Comparison of ENCODE assay signal across 1 cellular context in genomic region chr17:6940186-6940649, GRCh38.
TF ChIP-seq lines count a peak whose summit lies in the region.

No MANE protein-coding gene starts in this region.

TF ChIP-seq in HepG2, 621 proteins besides CTCF, POLR2A, EP300 and RAD21 (continued from another document):
- TF ChIP-seq USF2 (IDR thresholded peaks at IDR 0.05; ENCODE audit: low read depth, low read length): no peak
- TF ChIP-seq USF2 (CRISPR knock-in tag; IDR thresholded peaks at IDR 0.05; ENCODE audit: borderline replicate concordance): no peak
- TF ChIP-seq ATM (IDR thresholded peaks at IDR 0.05; ENCODE audit: borderline replicate concordance): no peak
- TF ChIP-seq SAP130 (CRISPR knock-in tag; IDR thresholded peaks at IDR 0.05; ENCODE audit: low read depth): no peak
- no peak for TF ChIP-seq FOXJ3 (CRISPR knock-in tag; IDR thresholded peaks at IDR 0.05; ENCODE audit: borderline replicate concordance)
- TF ChIP-seq PBX3 (CRISPR knock-in tag; IDR thresholded peaks at IDR 0.05; ENCODE audit: borderline replicate concordance): no peak
- TF ChIP-seq TOE1 (CRISPR knock-in tag; IDR thresholded peaks at IDR 0.05): no peak
- TF ChIP-seq NFRKB (IDR thresholded peaks at IDR 0.05): no peak
- TF ChIP-seq ZBTB42 (CRISPR knock-in tag; IDR thresholded peaks at IDR 0.05): no peak
- TF ChIP-seq KLF13 (CRISPR knock-in tag; IDR thresholded peaks at IDR 0.05): no peak
- TF ChIP-seq ZNF691 (CRISPR knock-in tag; IDR thresholded peaks at IDR 0.05; ENCODE audit: borderline replicate concordance, low read depth): no peak
- TF ChIP-seq TBX3 (IDR thresholded peaks at IDR 0.05; ENCODE audit: borderline replicate concordance): no peak
- TF ChIP-seq ATF7 (IDR thresholded peaks at IDR 0.05): no peak
- no peak for TF ChIP-seq ATF7 (CRISPR knock-in tag; IDR thresholded peaks at IDR 0.05)
- TF ChIP-seq POLR2AphosphoS5 (IDR thresholded peaks at IDR 0.05; ENCODE audit: low read depth, low read length): no peak
- no peak for TF ChIP-seq HNRNPLL (IDR thresholded peaks at IDR 0.05; ENCODE audit: low read depth, low read length, poor library complexity, severe bottlenecking)
- no peak for TF ChIP-seq HDAC1 (CRISPR knock-in tag; IDR thresholded peaks at IDR 0.05)
- no peak for TF ChIP-seq GTF2F1 (IDR thresholded peaks at IDR 0.05; ENCODE audit: low read length)
- no peak for TF ChIP-seq SIX1 (CRISPR knock-in tag; IDR thresholded peaks at IDR 0.05; ENCODE audit: borderline replicate concordance)
